13 cellular contexts compared by ENCODE assay signal in genomic region chr12:13571035-13571434, GRCh38.
DNase-seq lines count a peak whose midpoint lies in the region; ATAC-seq, FAIRE-seq and TF ChIP-seq lines count a peak whose summit lies in the region.
"Had no signal": no experiment of that assay in that cellular context is flagged by ENCODE, and none has a peak within 500 bp of the region (broad histone marks: within the 10 kb centered on the region; RNA-seq: fewer than 3 reads in every experiment).

No MANE protein-coding gene starts in this region.

- no TSS peak for BruUV-seq in HCT116 (replicated peaks; lab: Mats Ljungman, UMichigan)

- H3K4me2 ChIP-seq in HCT116 (ENCODE audit: low read length), result peak overlapping the region; percentile 44

- peaks cover 70 to 71% of the 10 kb centered on the region in 2 experiments for H3K4me1 ChIP-seq in HCT116 (ENCODE audit: control insufficient read depth in 1 of 2, insufficient read depth in 2 of 2, low read length in 2 of 2)
- no peaks in the 10 kb centered on the region; the same call in 1 of the 2 replicates for H3K4me1 ChIP-seq in SJCRH30
- H3K4me1 ChIP-seq: BE2C had no signal

- H3K27ac ChIP-seq in HCT116 (ENCODE audit: low read depth, low read length), result peak overlapping the region; percentile 93
- H3K27ac ChIP-seq in SJCRH30, result no peak overlapping the region
- H3K27ac ChIP-seq: C4-2B had no signal

- intact Hi-C loops in HCT116 (cut with micrococcal nuclease), result no loop called here

- TF ChIP-seq RAD21 in HCT116 (IDR thresholded peaks at IDR 0.05; ENCODE audit: low read depth), result peak; percentile 37; the same call in 1 of the 2 replicates

- H3K9me2 ChIP-seq in HCT116 (ENCODE audit: insufficient read depth), result no peaks in the 10 kb centered on the region

- RAD21 ChIA-PET in HCT116 (lab: Charles Lee; ENCODE audit: low non-redundant PET in 1 of 2, low total read pairs in 2 of 2, uncharacterized antibody in 2 of 2, unreplicated experiment in 2 of 2), result interaction anchor here (0.7 to 1.1 kb wide), 4 partner anchors 10 to 209 kb away, joined by 3 to 4 read pairs (median 4); no protein-coding TSS in a partner anchor

- peak overlapping the region; percentile 34 for H3K9ac ChIP-seq in HCT116 (ENCODE audit: low read length)

- H3K4me3 ChIP-seq in HCT116 (replicated peaks in 1 of 2; ENCODE audit: low read depth in 1 of 2, low read length in 2 of 2) (no peak overlapping the region), SJCRH30 (no peak overlapping the region)

- H3K9me3 ChIP-seq in HCT116 (ENCODE audit: control insufficient read depth in 1 of 2, insufficient read depth in 1 of 2, low read depth in 1 of 2, low read length in 2 of 2) (no peaks in the 10 kb centered on the region), SJCRH30 (replicated peaks) (no peaks in the 10 kb centered on the region)
- H3K9me3 ChIP-seq: BE2C had no signal

- TF ChIP-seq POLR2A in HCT116 (IDR thresholded peaks at IDR 0.05; ENCODE audit: borderline replicate concordance, extremely low read depth, insufficient read depth, insufficient read length), result no peak

- in situ Hi-C loops in G401 (cut with HindIII; ENCODE audit: low sequenced_read_pairs), result no loop called here

- H2AFZ ChIP-seq in HCT116 (ENCODE audit: low read depth, low read length, poor library complexity, severe bottlenecking), result no peak overlapping the region

- DNase-seq in HCT116 (ENCODE audit: low read depth, low spot score) (peak; percentile 91), SJCRH30 (peak; percentile 6 to 27), left lobe of liver (ENCODE audit: low spot score) (no peak), urothelium cell line (ENCODE audit: low spot score) (no peak), G401 (ENCODE audit: low spot score) (no peak), H4 (ENCODE audit: low spot score) (no peak)
- DNase-seq: BE2C; CD4-positive, alpha-beta memory T cell; COR-L47 had no signal

- peak; percentile 9 for FAIRE-seq in urothelium cell line (lab: Jason Lieb, UNC)
- FAIRE-seq: A204.1, H54 had no signal

- POLR2A ChIA-PET in HCT116 (lab: Charles Lee), result interaction anchor here (0.8 to 1.4 kb wide), 4 partner anchors 10 to 36 kb away, joined by 3 to 5 read pairs (median 4); no protein-coding TSS in a partner anchor

- CTCF ChIA-PET in HCT116 (lab: Charles Lee), result interaction anchor here (0.8 to 1.3 kb wide), 2 partner anchors 11 to 209 kb away, joined by 4 to 5 read pairs; no protein-coding TSS in a partner anchor

- no peaks in the 10 kb centered on the region for H4K20me1 ChIP-seq in HCT116 (ENCODE audit: insufficient read depth)

- H3K79me2 ChIP-seq in HCT116 (ENCODE audit: insufficient read depth, low read length), result no peaks in the 10 kb centered on the region

- H3K36me3 ChIP-seq in HCT116 (ENCODE audit: control insufficient read depth in 1 of 2, insufficient read depth in 2 of 2, low read length in 2 of 2), result no peaks in the 10 kb centered on the region
- no peaks in the 10 kb centered on the region for H3K36me3 ChIP-seq in SJCRH30
- H3K36me3 ChIP-seq: BE2C had no signal

- peak in 2 of 3 experiments; percentile 28 to 43; a peak in 3 of 6 replicates for TF ChIP-seq CTCF in HCT116 (IDR thresholded peaks at IDR 0.05 in 2 of 3, conservative IDR thresholded peaks at IDR 0.05 in 1 of 3; ENCODE audit: borderline replicate concordance in 1 of 3, insufficient read depth in 1 of 3, low read depth in 2 of 3, low read length in 2 of 3)

- no peaks in the 10 kb centered on the region for H3K27me3 ChIP-seq in HCT116 (ENCODE audit: insufficient read depth, low read length)
- no peaks in the 10 kb centered on the region for H3K27me3 ChIP-seq in SJCRH30

- peak; percentile 86 for ATAC-seq in HCT116
- ATAC-seq in left lobe of liver, result peak; percentile 16
- no peak for ATAC-seq in GM21825 (IDR thresholded peaks at IDR 0.05; ENCODE audit: unreplicated experiment)

TF ChIP-seq in HCT116, 20 proteins besides CTCF, POLR2A, EP300 and RAD21:
- TF ChIP-seq ZNF274 (IDR thresholded peaks at IDR 0.05; ENCODE audit: low read depth, low read length) (no peak), SIN3A (IDR thresholded peaks at IDR 0.05; ENCODE audit: low read depth) (peak; percentile 72), EZH2 (IDR thresholded peaks at IDR 0.05) (no peak), ZFX (IDR thresholded peaks at IDR 0.05) (no peak), JUND (IDR thresholded peaks at IDR 0.05) (peak; percentile 81), EGR1 (IDR thresholded peaks at IDR 0.05; ENCODE audit: low read depth) (no peak), EZH2phosphoT487 (IDR thresholded peaks at IDR 0.05; ENCODE audit: borderline replicate concordance) (no peak), SRF (IDR thresholded peaks at IDR 0.05; ENCODE audit: low read depth) (0 out of 2 replicates have a peak, but pooled peaks have one; percentile 46), POLR2AphosphoS5 (IDR thresholded peaks at IDR 0.05; ENCODE audit: low read depth, low read length) (peak; percentile 42), TCF7L2 (IDR thresholded peaks at IDR 0.05; ENCODE audit: borderline replicate concordance, extremely low read depth, insufficient read depth, insufficient read length) (no peak), YY1 (IDR thresholded peaks at IDR 0.05; ENCODE audit: extremely low read depth, insufficient replicate concordance, low read depth, low read length) (no peak), ELF1 (IDR thresholded peaks at IDR 0.05; ENCODE audit: borderline replicate concordance, low read depth) (no peak), MAX (IDR thresholded peaks at IDR 0.05) (peak; percentile 76), FOSL1 (IDR thresholded peaks at IDR 0.05; ENCODE audit: low read depth) (peak; percentile 56; the same call in 1 of the 2 replicates), CBX3 (IDR thresholded peaks at IDR 0.05; ENCODE audit: low read depth) (peak; percentile 86; the same call in 1 of the 2 replicates), ZBTB33 (IDR thresholded peaks at IDR 0.05; ENCODE audit: extremely low read depth, insufficient replicate concordance, low read length) (no peak), REST (IDR thresholded peaks at IDR 0.05; ENCODE audit: low read depth) (no peak), SP1 (IDR thresholded peaks at IDR 0.05; ENCODE audit: low read depth) (peak; percentile 95), CEBPB (IDR thresholded peaks at IDR 0.05; ENCODE audit: low read depth) (peak; percentile 78), ATF3 (IDR thresholded peaks at IDR 0.05) (no peak)

Comparison
In these comparisons a context has a peak if more than half of its experiments do, and no peak if none do; other contexts are left out.
1. DNase-seq: peak in HCT116 (single experiment) and SJCRH30 (2 of 2); none in left lobe of liver (single experiment), urothelium cell line (single experiment), G401 (single experiment) and H4 (single experiment).